Comparison of ENCODE assay signal across 37 cellular contexts in the genomic region with DNA sequence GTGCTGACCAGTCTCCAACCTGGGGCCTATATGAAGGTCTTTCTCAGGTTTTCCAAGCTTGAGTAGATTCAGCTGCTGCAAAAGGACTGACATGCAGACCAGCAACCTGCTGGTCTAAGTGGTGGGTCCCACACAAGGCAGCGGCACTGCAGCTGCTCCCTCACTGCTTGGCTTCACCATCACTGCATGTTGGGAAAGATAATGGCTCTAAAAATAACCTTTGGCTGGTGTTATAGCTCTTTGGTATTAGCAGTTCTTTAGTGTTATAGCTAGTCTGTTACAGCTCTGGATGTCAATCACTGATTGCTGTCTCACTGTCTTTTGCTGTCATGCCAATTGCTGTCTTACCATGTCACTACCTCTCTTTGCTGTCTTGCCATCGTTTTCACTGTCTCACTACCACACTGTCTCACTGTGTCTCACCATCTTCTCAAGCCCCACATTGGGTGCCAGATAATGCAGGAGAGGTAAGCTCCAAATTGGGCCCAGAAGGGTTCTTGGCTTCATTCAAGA.
"Had no signal": no experiment of that assay in that cellular context is flagged by ENCODE, and none has a peak within 500 bp of the region (broad histone marks: within the 10 kb centered on the region; RNA-seq: fewer than 3 reads in every experiment).

No MANE protein-coding gene starts in this region.

- H3K9me3 ChIP-seq: ascending aorta had no signal

- H3K36me3 Mint-ChIP-seq: activated CD8-positive, alpha-beta memory T cell treated with anti-CD3 and anti-CD28 coated beads, Interleukin-2, amount 10 ng/mL, durations not matched to agents 7 days and 5 days; activated naive CD4-positive, alpha-beta T cell treated with anti-CD3 and anti-CD28 coated beads, Interleukin-2, amount 10 ng/mL, durations not matched to agents 7 days and 5 days; activated naive CD4-positive, alpha-beta T cell treated with anti-CD3 and anti-CD28 coated beads, Interleukin-2, amount 50 U/mL, for 24 hours; activated naive CD8-positive, alpha-beta T cell; activated naive CD8-positive, alpha-beta T cell treated with anti-CD3 and anti-CD28 coated beads, Interleukin-2, amount 10 ng/mL, durations not matched to agents 7 days and 5 days; brain had no signal

- H3K27me3 Mint-ChIP-seq: activated CD4-positive, alpha-beta memory T cell treated with anti-CD3 and anti-CD28 coated beads, Interleukin-2, amount 10 ng/mL, durations not matched to agents 7 days and 5 days; activated CD4-positive, alpha-beta T cell treated with anti-CD3 and anti-CD28 coated beads for 36 hours; activated CD4-positive, alpha-beta T cell treated with anti-CD3 and anti-CD28 coated beads, Interleukin-2, amount 10 ng/mL, durations not matched to agents 7 days and 5 days; activated CD8-positive, alpha-beta memory T cell treated with anti-CD3 and anti-CD28 coated beads, Interleukin-2, amount 10 ng/mL, durations not matched to agents 7 days and 5 days; activated naive CD4-positive, alpha-beta T cell treated with anti-CD3 and anti-CD28 coated beads, Interleukin-2, amount 10 ng/mL, durations not matched to agents 7 days and 5 days; activated naive CD4-positive, alpha-beta T cell treated with anti-CD3 and anti-CD28 coated beads, Interleukin-2, amount 50 U/mL, for 24 hours; activated naive CD8-positive, alpha-beta T cell; activated naive CD8-positive, alpha-beta T cell treated with anti-CD3 and anti-CD28 coated beads, Interleukin-2, amount 10 ng/mL, durations not matched to agents 7 days and 5 days; activated naive CD8-positive, alpha-beta T cell treated with anti-CD3 and anti-CD28 coated beads, Interleukin-2, amount 50 U/mL, for 24 hours; activated T-cell treated with anti-CD3 and anti-CD28 coated beads, Interleukin-2, amount 50 U/mL, for 24 hours; central memory CD8-positive, alpha-beta T cell had no signal

- H3K4me1 ChIP-seq: ascending aorta had no signal

- H3K36me3 ChIP-seq: ascending aorta, cardiac muscle cell had no signal

- H3K27me3 ChIP-seq: ascending aorta, cardiac muscle cell had no signal

- H3K4me3 Mint-ChIP-seq: activated CD4-positive, alpha-beta memory T cell treated with anti-CD3 and anti-CD28 coated beads, Interleukin-2, amount 10 ng/mL, durations not matched to agents 7 days and 5 days; activated CD4-positive, alpha-beta T cell treated with anti-CD3 and anti-CD28 coated beads for 36 hours; activated CD4-positive, alpha-beta T cell treated with anti-CD3 and anti-CD28 coated beads, Interleukin-2, amount 10 ng/mL, durations not matched to agents 7 days and 5 days; activated CD8-positive, alpha-beta memory T cell treated with anti-CD3 and anti-CD28 coated beads, Interleukin-2, amount 10 ng/mL, durations not matched to agents 7 days and 5 days; activated CD8-positive, alpha-beta T cell treated with anti-CD3 and anti-CD28 coated beads, Interleukin-2, amount 10 ng/mL, durations not matched to agents 7 days and 5 days; activated naive CD4-positive, alpha-beta T cell treated with anti-CD3 and anti-CD28 coated beads, Interleukin-2, amount 10 ng/mL, durations not matched to agents 7 days and 5 days; activated naive CD4-positive, alpha-beta T cell treated with anti-CD3 and anti-CD28 coated beads, Interleukin-2, amount 50 U/mL, for 24 hours; activated naive CD8-positive, alpha-beta T cell; activated naive CD8-positive, alpha-beta T cell treated with anti-CD3 and anti-CD28 coated beads, Interleukin-2, amount 10 ng/mL, durations not matched to agents 7 days and 5 days; activated naive CD8-positive, alpha-beta T cell treated with anti-CD3 and anti-CD28 coated beads, Interleukin-2, amount 50 U/mL, for 24 hours; activated T-cell treated with anti-CD3 and anti-CD28 coated beads, Interleukin-2, amount 50 U/mL, for 24 hours; brain; central memory CD8-positive, alpha-beta T cell; T-helper 1 cell treated with Interleukin-12 subunit alpha and Interleukin-12 subunit beta and Interleukin-4 antibody, amounts not matched to agents 30 μg/mL and 1 μg/mL, for 36 hours; T-helper 2 cell treated with Interferon-gamma antibody and Interleukin-4, amounts not matched to agents 5 μg/mL and 100 μg/mL, for 36 hours had no signal

- DNase-seq: activated CD4-positive, alpha-beta memory T cell treated with anti-CD3 and anti-CD28 coated beads, Interleukin-2, amount 10 ng/mL, durations not matched to agents 7 days and 5 days; activated CD4-positive, alpha-beta T cell treated with anti-CD3 and anti-CD28 coated beads for 1 hour; activated CD4-positive, alpha-beta T cell treated with anti-CD3 and anti-CD28 coated beads for 36 hours; activated CD4-positive, alpha-beta T cell treated with anti-CD3 and anti-CD28 coated beads for 48 hours; activated CD4-positive, alpha-beta T cell treated with anti-CD3 and anti-CD28 coated beads, Interleukin-2, amount 10 ng/mL, durations not matched to agents 7 days and 5 days; activated CD4-positive, alpha-beta T cell treated with anti-CD3 and anti-CD28 coated beads, Interleukin-2, amount 50 U/mL, for 48 hours; activated CD4-positive, CD25-positive, alpha-beta regulatory T cell; activated CD8-positive, alpha-beta memory T cell treated with anti-CD3 and anti-CD28 coated beads for 24 hours; activated CD8-positive, alpha-beta memory T cell treated with anti-CD3 and anti-CD28 coated beads, Interleukin-2, amount 10 ng/mL, durations not matched to agents 7 days and 5 days; activated CD8-positive, alpha-beta memory T cell treated with anti-CD3 and anti-CD28 coated beads, Interleukin-2, amount 50 U/mL, for 48 hours; activated CD8-positive, alpha-beta T cell treated with anti-CD3 and anti-CD28 coated beads, Interleukin-2, amount 10 ng/mL, durations not matched to agents 7 days and 5 days; activated effector memory CD4-positive, alpha-beta T cell treated with Interleukin-2 at 50 U/mL for 16 hours; activated gamma-delta T cell; activated naive CD4-positive, alpha-beta T cell treated with anti-CD3 and anti-CD28 coated beads, Interleukin-2, amount 10 ng/mL, durations not matched to agents 7 days and 5 days; activated naive CD4-positive, alpha-beta T cell treated with Interleukin-2 at 50 U/mL for 16 hours; activated naive CD8-positive, alpha-beta T cell treated with anti-CD3 and anti-CD28 coated beads, Interleukin-2, amount 10 ng/mL, durations not matched to agents 7 days and 5 days; activated naive CD8-positive, alpha-beta T cell treated with anti-CD3 and anti-CD28 coated beads, Interleukin-2, amount 50 U/mL, for 24 hours; activated T-cell treated with anti-CD3 and anti-CD28 coated beads, Interleukin-2, amount 50 U/mL, for 24 hours; activated T-cell treated with anti-CD3 and anti-CD28 coated beads, Interleukin-2, amount 50 U/mL, for 48 hours; amygdala; anterior cingulate cortex; caudate nucleus; cerebellar nuclear complex; T-helper 1 cell; T-helper 2 cell; T-helper 9 cell had no signal

- H3K27ac Mint-ChIP-seq: activated CD4-positive, alpha-beta memory T cell treated with anti-CD3 and anti-CD28 coated beads, Interleukin-2, amount 10 ng/mL, durations not matched to agents 7 days and 5 days; activated CD4-positive, alpha-beta T cell treated with anti-CD3 and anti-CD28 coated beads for 36 hours; activated CD4-positive, alpha-beta T cell treated with anti-CD3 and anti-CD28 coated beads, Interleukin-2, amount 10 ng/mL, durations not matched to agents 7 days and 5 days; activated CD8-positive, alpha-beta memory T cell treated with anti-CD3 and anti-CD28 coated beads, Interleukin-2, amount 10 ng/mL, durations not matched to agents 7 days and 5 days; activated CD8-positive, alpha-beta T cell treated with anti-CD3 and anti-CD28 coated beads, Interleukin-2, amount 10 ng/mL, durations not matched to agents 7 days and 5 days; activated naive CD4-positive, alpha-beta T cell treated with anti-CD3 and anti-CD28 coated beads, Interleukin-2, amount 10 ng/mL, durations not matched to agents 7 days and 5 days; activated naive CD4-positive, alpha-beta T cell treated with anti-CD3 and anti-CD28 coated beads, Interleukin-2, amount 50 U/mL, for 24 hours; activated naive CD8-positive, alpha-beta T cell; activated naive CD8-positive, alpha-beta T cell treated with anti-CD3 and anti-CD28 coated beads, Interleukin-2, amount 10 ng/mL, durations not matched to agents 7 days and 5 days; activated naive CD8-positive, alpha-beta T cell treated with anti-CD3 and anti-CD28 coated beads, Interleukin-2, amount 50 U/mL, for 24 hours; activated T-cell treated with anti-CD3 and anti-CD28 coated beads, Interleukin-2, amount 50 U/mL, for 24 hours; activated T-helper 2 cell treated with anti-CD3 and anti-CD28 coated beads, Interferon-gamma antibody, Interleukin-2, Interleukin-4, amounts not matched to agents 10 μg/mL and 5 μg/mL and 100 μg/mL, durations not matched to agents 14 hours and 24 hours and 36 hours; brain; T-helper 1 cell treated with Interleukin-12 subunit alpha and Interleukin-12 subunit beta and Interleukin-4 antibody, amounts not matched to agents 30 μg/mL and 1 μg/mL, for 36 hours; T-helper 2 cell treated with Interferon-gamma antibody and Interleukin-4, amounts not matched to agents 5 μg/mL and 100 μg/mL, for 36 hours had no signal

- H3K4me1 Mint-ChIP-seq: activated CD4-positive, alpha-beta memory T cell treated with anti-CD3 and anti-CD28 coated beads, Interleukin-2, amount 10 ng/mL, durations not matched to agents 7 days and 5 days; activated CD4-positive, alpha-beta T cell treated with anti-CD3 and anti-CD28 coated beads for 36 hours; activated CD4-positive, alpha-beta T cell treated with anti-CD3 and anti-CD28 coated beads, Interleukin-2, amount 10 ng/mL, durations not matched to agents 7 days and 5 days; activated CD8-positive, alpha-beta memory T cell treated with anti-CD3 and anti-CD28 coated beads, Interleukin-2, amount 10 ng/mL, durations not matched to agents 7 days and 5 days; activated naive CD4-positive, alpha-beta T cell treated with anti-CD3 and anti-CD28 coated beads, Interleukin-2, amount 10 ng/mL, durations not matched to agents 7 days and 5 days; activated naive CD4-positive, alpha-beta T cell treated with anti-CD3 and anti-CD28 coated beads, Interleukin-2, amount 50 U/mL, for 24 hours; activated naive CD8-positive, alpha-beta T cell treated with anti-CD3 and anti-CD28 coated beads, Interleukin-2, amount 10 ng/mL, durations not matched to agents 7 days and 5 days; activated naive CD8-positive, alpha-beta T cell treated with anti-CD3 and anti-CD28 coated beads, Interleukin-2, amount 50 U/mL, for 24 hours; brain; central memory CD8-positive, alpha-beta T cell had no signal

- H3K27ac ChIP-seq: ascending aorta, cardiac muscle cell, VCaP had no signal

- H3K4me3 ChIP-seq: ascending aorta, cardiac muscle cell had no signal

- ATAC-seq: activated CD4-positive, alpha-beta T cell treated with anti-CD3 and anti-CD28 coated beads for 36 hours; activated CD4-positive, CD25-positive, alpha-beta regulatory T cell treated with anti-CD3 and anti-CD28 coated beads, Interleukin-2, amount 50 U/mL, for 24 hours; activated CD8-positive, alpha-beta memory T cell treated with anti-CD3 and anti-CD28 coated beads, Interleukin-2, amount 10 ng/mL, durations not matched to agents 7 days and 5 days; activated CD8-positive, alpha-beta T cell treated with anti-CD3 and anti-CD28 coated beads, Interleukin-2, amount 10 ng/mL, durations not matched to agents 7 days and 5 days; activated naive CD8-positive, alpha-beta T cell treated with anti-CD3 and anti-CD28 coated beads, Interleukin-2, amount 50 U/mL, for 24 hours had no signal
